In the genomic region with DNA sequence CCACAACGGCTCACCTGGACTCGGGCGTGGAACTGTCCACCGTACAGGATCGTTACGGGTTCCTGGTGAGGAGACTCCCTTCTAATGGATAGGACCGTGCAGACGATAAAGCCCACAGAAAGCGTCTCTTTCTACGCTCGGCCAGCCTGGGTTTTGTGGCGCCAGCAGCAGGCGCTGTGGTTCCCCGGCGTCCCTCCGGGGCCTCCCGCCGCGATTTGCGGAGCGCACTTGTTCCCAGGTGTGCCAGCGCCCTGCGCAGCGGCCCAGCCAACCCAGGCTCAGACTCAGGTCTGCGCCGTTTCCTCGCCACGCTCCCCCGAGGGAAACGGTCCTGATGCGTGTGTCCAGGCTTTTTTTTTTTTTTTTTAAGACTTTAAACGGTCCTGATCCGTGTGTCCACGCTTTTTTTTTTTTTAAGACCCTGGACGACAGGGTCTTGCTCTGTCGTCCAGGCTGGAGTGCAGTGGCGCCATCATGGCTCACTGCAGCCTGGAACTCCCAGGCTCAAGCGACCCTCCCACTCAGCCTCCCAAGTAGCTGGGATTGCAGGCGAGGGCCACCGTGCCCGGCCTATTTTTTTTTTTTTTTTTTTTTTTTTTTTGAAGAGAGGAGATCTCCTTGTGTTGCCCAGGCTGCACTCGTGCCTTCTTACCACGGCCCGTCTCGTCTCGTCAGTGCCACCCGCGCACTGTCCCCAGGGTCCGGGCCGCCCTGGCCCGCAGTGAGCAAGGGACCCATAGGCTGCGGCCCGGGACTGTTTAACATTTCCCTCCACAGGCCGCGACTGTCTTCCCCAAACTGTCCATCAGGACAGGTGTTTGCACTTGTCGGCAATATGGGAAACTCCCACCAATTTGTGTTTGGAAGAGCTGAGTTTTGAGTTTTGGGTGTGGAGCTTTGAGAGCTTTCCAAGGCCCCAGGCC, we compare ENCODE assay signal across 8 cellular contexts. TPM values are rescaled to one million over a fixed set of nuclear protein-coding genes. Genes with fewer than 3 reads are reported as not detected.
DNase-seq lines count a peak whose midpoint lies in the region; ATAC-seq, FAIRE-seq and TF ChIP-seq lines count a peak whose summit lies in the region.
"Had no signal": no experiment of that assay in that cellular context is flagged by ENCODE, and none has a peak within 500 bp of the region (broad histone marks: within the 10 kb centered on the region; RNA-seq: fewer than 3 reads in every experiment).

No MANE protein-coding gene starts in this region.

- peaks cover 33 to 44% of the 10 kb centered on the region in 2 donors for H3K27me3 Mint-ChIP-seq in effector memory CD8-positive, alpha-beta T cell
- peaks cover 28% of the 10 kb centered on the region for H3K27me3 Mint-ChIP-seq in progenitor cell of endocrine pancreas

- DNase-seq in GM19239 (ENCODE audit: insufficient read length, low spot score), result peak; percentile 55
- DNase-seq in RWPE1 (ENCODE audit: low spot score), result no peak
- no peak for DNase-seq in effector memory CD8-positive, alpha-beta T cell
- peak; percentile 39 for DNase-seq in progenitor cell of endocrine pancreas (ENCODE audit: low spot score, unreplicated experiment)
- no peak for DNase-seq in inferior parietal cortex (ENCODE audit: extremely low spot score)
- DNase-seq in esophagus squamous epithelium (lab: John Stamatoyannopoulos, UW), result no peak

- no peaks in the 10 kb centered on the region for H3K36me3 Mint-ChIP-seq in effector memory CD8-positive, alpha-beta T cell (ENCODE audit: insufficient read depth)
- H3K36me3 Mint-ChIP-seq in progenitor cell of endocrine pancreas (ENCODE audit: insufficient read depth), result no peaks in the 10 kb centered on the region

- H3K4me1 ChIP-seq in esophagus squamous epithelium, result peaks cover 4 to 9% (median 4%) of the 10 kb centered on the region in 3 donors

- TF ChIP-seq CTCF in RWPE1 (conservative IDR thresholded peaks at IDR 0.05; ENCODE audit: low read depth) (peak; percentile 31), progenitor cell of endocrine pancreas (IDR thresholded peaks at IDR 0.05; ENCODE audit: unreplicated experiment) (peak; percentile 58), esophagus squamous epithelium (IDR thresholded peaks at IDR 0.05) (peak in 3 of 6 experiments; percentile 9 to 32 (median 28))

- peak; percentile 37 for ATAC-seq in effector memory CD8-positive, alpha-beta T cell (replicated peaks)
- ATAC-seq in GM19455 (IDR thresholded peaks at IDR 0.05; ENCODE audit: unreplicated experiment), result no peak

- H3K27ac ChIP-seq in RWPE1 (no peak overlapping the region), esophagus squamous epithelium (no peak overlapping the region)
- H3K27ac ChIP-seq: SK-N-MC had no signal

- intact Hi-C loops in esophagus squamous epithelium (cut with DNase I), result no loop called here

- H3K27ac Mint-ChIP-seq in effector memory CD8-positive, alpha-beta T cell, result no peak overlapping the region
- H3K27ac Mint-ChIP-seq in progenitor cell of endocrine pancreas, result no peak overlapping the region

- H3K4me3 ChIP-seq in esophagus squamous epithelium, result peak overlapping the region in 1 of 4 donors; percentile 19
- H3K4me3 ChIP-seq: SK-N-MC had no signal

- no peak for TF ChIP-seq POLR2A in esophagus squamous epithelium (IDR thresholded peaks at IDR 0.05)

- peak; percentile 47 for FAIRE-seq in GM19239 (lab: Jason Lieb, UNC)

- CTCF ChIA-PET in RWPE1 (lab: Yijun Ruan, JAX), result no interaction called here

- POLR2A ChIA-PET in RWPE1 (lab: Yijun Ruan, JAX; ENCODE audit: low non-redundant PET), result no interaction called here

- H3K27me3 ChIP-seq in esophagus squamous epithelium, result peaks cover 0 to 91% (median 5%) of the 10 kb centered on the region in 4 donors

- no peaks in the 10 kb centered on the region for H3K36me3 ChIP-seq in esophagus squamous epithelium

- no peaks in the 10 kb centered on the region for H3K9me3 ChIP-seq in esophagus squamous epithelium

- no peaks in the 10 kb centered on the region for H3K9me3 Mint-ChIP-seq in effector memory CD8-positive, alpha-beta T cell
- no peaks in the 10 kb centered on the region for H3K9me3 Mint-ChIP-seq in progenitor cell of endocrine pancreas (ENCODE audit: low read depth)

- no peaks in the 10 kb centered on the region for H3K4me1 Mint-ChIP-seq in effector memory CD8-positive, alpha-beta T cell (ENCODE audit: low read depth in 2 of 2)
- H3K4me1 Mint-ChIP-seq in progenitor cell of endocrine pancreas (ENCODE audit: low read depth), result no peaks in the 10 kb centered on the region

- WGBS in esophagus squamous epithelium, 2 donors, result 32 to 37% methylated on average over 26 to 42 of the region's 56 CpGs

- no peak overlapping the region for H3K4me3 Mint-ChIP-seq in effector memory CD8-positive, alpha-beta T cell
- H3K4me3 Mint-ChIP-seq in progenitor cell of endocrine pancreas (ENCODE audit: low read depth), result peak overlapping the region; percentile 59

RNA-seq across cellular contexts. Expression of gene GJA3, which starts 23.8 kb away (rescaled TPM):
- total RNA-seq in progenitor cell of endocrine pancreas (0.04 and 0.12 TPM in 2 replicates), esophagus squamous epithelium (1 to 10 TPM in 2 of 4 donors, under 1 TPM in 2; 0.45 to 1.3 (median 1.00) TPM)

RNA-seq across cellular contexts. Expression of gene GJB2, which starts 55.7 kb away (rescaled TPM):
- 1.1 and 2.4 TPM in 2 replicates for total RNA-seq in progenitor cell of endocrine pancreas
- total RNA-seq in esophagus squamous epithelium, result 1,000 to 10,000 TPM in 2 of 4 donors, 100 to 1,000 TPM in 2; 301 to 1,758 (median 1,011) TPM

Comparison
In these comparisons a context has a peak if more than half of its experiments do, and no peak if none do; other contexts are left out.
1. DNase-seq: peak in GM19239 (single experiment) and progenitor cell of endocrine pancreas (single experiment); none in RWPE1 (single experiment), effector memory CD8-positive, alpha-beta T cell (0 of 3), inferior parietal cortex (single experiment) and esophagus squamous epithelium (single experiment).
2. RNA of gene GJB2, which starts 55.7 kb away (total RNA-seq): 301 to 1,758 TPM in esophagus squamous epithelium; 1.1 to 2.4 TPM in progenitor cell of endocrine pancreas; every median in the first group is over 10 times any median in the second.